20 cellular contexts compared by ENCODE assay signal in genomic region chr2:236040600-236041328, GRCh38.
"Had no signal": no experiment of that assay in that cellular context is flagged by ENCODE, and none has a peak within 500 bp of the region (broad histone marks: within the 10 kb centered on the region; RNA-seq: fewer than 3 reads in every experiment).

No MANE protein-coding gene starts in this region.

- H3K27me3 Mint-ChIP-seq: activated naive CD8-positive, alpha-beta T cell treated with anti-CD3 and anti-CD28 coated beads, Interleukin-2, amount 10 ng/mL, durations not matched to agents 7 days and 5 days; brain; central memory CD8-positive, alpha-beta T cell; stimulated activated memory B cell treated with anti-CD40 and anti-IgM and Interleukin-4, amounts not matched to agents 10 μg/mL and 1 μg/mL and 100 μg/mL, for 72 hours had no signal

- H3K36me3 ChIP-seq: colonic mucosa had no signal

- H3K27ac ChIP-seq: colonic mucosa, esophagus squamous epithelium, left ventricle myocardium inferior, SJSA1, spleen had no signal

- H3K4me1 Mint-ChIP-seq: activated CD4-positive, alpha-beta T cell treated with anti-CD3 and anti-CD28 coated beads for 36 hours; activated naive CD8-positive, alpha-beta T cell treated with anti-CD3 and anti-CD28 coated beads, Interleukin-2, amount 10 ng/mL, durations not matched to agents 7 days and 5 days; brain; central memory CD8-positive, alpha-beta T cell; naive thymus-derived CD8-positive, alpha-beta T cell; stimulated activated memory B cell treated with anti-CD40 and anti-IgM and Interleukin-4, amounts not matched to agents 10 μg/mL and 1 μg/mL and 100 μg/mL, for 72 hours had no signal

- H3K4me3 ChIP-seq: colonic mucosa, esophagus squamous epithelium, left ventricle myocardium inferior, SJSA1, spleen had no signal

- FAIRE-seq: endometrium, islet of Langerhans, TTC549 had no signal

- H3K9me3 Mint-ChIP-seq: activated naive CD8-positive, alpha-beta T cell treated with anti-CD3 and anti-CD28 coated beads, Interleukin-2, amount 10 ng/mL, durations not matched to agents 7 days and 5 days; brain; central memory CD8-positive, alpha-beta T cell; naive thymus-derived CD8-positive, alpha-beta T cell; stimulated activated memory B cell treated with anti-CD40 and anti-IgM and Interleukin-4, amounts not matched to agents 10 μg/mL and 1 μg/mL and 100 μg/mL, for 72 hours had no signal

- ATAC-seq: activated CD4-positive, alpha-beta T cell treated with anti-CD3 and anti-CD28 coated beads for 36 hours; naive thymus-derived CD8-positive, alpha-beta T cell; stimulated activated memory B cell treated with anti-CD40 and anti-IgM and Interleukin-4, amounts not matched to agents 10 μg/mL and 1 μg/mL and 100 μg/mL, for 72 hours had no signal

- H3K27me3 ChIP-seq: colonic mucosa, esophagus squamous epithelium, SJSA1, spleen had no signal

- H3K9me3 ChIP-seq: colonic mucosa, esophagus squamous epithelium, left ventricle myocardium inferior, SJSA1, spleen had no signal

- DNase-seq: activated CD4-positive, alpha-beta T cell treated with anti-CD3 and anti-CD28 coated beads for 36 hours; activated CD4-positive, alpha-beta T cell treated with anti-CD3 and anti-CD28 coated beads, Interleukin-2, amount 50 U/mL, for 48 hours; activated naive CD8-positive, alpha-beta T cell treated with anti-CD3 and anti-CD28 coated beads, Interleukin-2, amount 10 ng/mL, durations not matched to agents 7 days and 5 days; colonic mucosa; esophagus squamous epithelium; hippocampal formation; left ventricle myocardium inferior; mesenchymal stem cell; naive thymus-derived CD8-positive, alpha-beta T cell; nucleus accumbens; spleen; stimulated activated CD4-positive, alpha-beta T cell treated with anti-CD3 and anti-CD28 coated beads, Interleukin-4, amount 100 ng/mL, for 4 hours; SW 1271 had no signal

- H3K36me3 Mint-ChIP-seq: activated naive CD8-positive, alpha-beta T cell treated with anti-CD3 and anti-CD28 coated beads, Interleukin-2, amount 10 ng/mL, durations not matched to agents 7 days and 5 days; naive thymus-derived CD8-positive, alpha-beta T cell; stimulated activated memory B cell treated with anti-CD40 and anti-IgM and Interleukin-4, amounts not matched to agents 10 μg/mL and 1 μg/mL and 100 μg/mL, for 72 hours had no signal

- H3K4me3 Mint-ChIP-seq: activated CD4-positive, alpha-beta T cell treated with anti-CD3 and anti-CD28 coated beads for 36 hours; activated naive CD8-positive, alpha-beta T cell treated with anti-CD3 and anti-CD28 coated beads, Interleukin-2, amount 10 ng/mL, durations not matched to agents 7 days and 5 days; brain; central memory CD8-positive, alpha-beta T cell; naive thymus-derived CD8-positive, alpha-beta T cell; stimulated activated memory B cell treated with anti-CD40 and anti-IgM and Interleukin-4, amounts not matched to agents 10 μg/mL and 1 μg/mL and 100 μg/mL, for 72 hours had no signal

- H3K27ac Mint-ChIP-seq: activated CD4-positive, alpha-beta T cell treated with anti-CD3 and anti-CD28 coated beads for 36 hours; activated naive CD8-positive, alpha-beta T cell treated with anti-CD3 and anti-CD28 coated beads, Interleukin-2, amount 10 ng/mL, durations not matched to agents 7 days and 5 days; brain; stimulated activated memory B cell treated with anti-CD40 and anti-IgM and Interleukin-4, amounts not matched to agents 10 μg/mL and 1 μg/mL and 100 μg/mL, for 72 hours had no signal

- H3K4me1 ChIP-seq: colonic mucosa, left ventricle myocardium inferior, SJSA1, spleen had no signal
